ENCODE assay signal across 11 cellular contexts in genomic region chr4:110867251-110867960, GRCh38.
DNase-seq lines count a peak whose midpoint lies in the region; ATAC-seq and TF ChIP-seq lines count a peak whose summit lies in the region.
"Had no signal": no experiment of that assay in that cellular context is flagged by ENCODE, and none has a peak within 500 bp of the region (broad histone marks: within the 10 kb centered on the region; RNA-seq: fewer than 3 reads in every experiment).

No MANE protein-coding gene starts in this region.

- H3K9ac ChIP-seq in mammary epithelial cell (ENCODE audit: insufficient read depth, low read length) (no peak overlapping the region), MM.1S (ENCODE audit: low read length) (no peak overlapping the region)

- H3K4me2 ChIP-seq in mammary epithelial cell (ENCODE audit: insufficient read depth, low read depth, low read length) (no peak overlapping the region), MM.1S (ENCODE audit: low read depth, low read length) (no peak overlapping the region)

- dilution Hi-C loops in mammary epithelial cell (cut with HindIII; ENCODE audit: low sequenced_read_pairs) = no loop called here

- H3K9me3 ChIP-seq in mammary epithelial cell (replicated peaks; ENCODE audit: insufficient read depth, low read length) (no peaks in the 10 kb centered on the region), breast epithelium (no peaks in the 10 kb centered on the region), MM.1S (replicated peaks; ENCODE audit: insufficient read depth, low read length) (no peaks in the 10 kb centered on the region)
- H3K9me3 ChIP-seq: ovary had no signal

- POLR2A ChIA-PET in T-cell (lab: Charles Lee) = no interaction called here

- H3K4me3 ChIP-seq in mammary epithelial cell (replicated peaks in 1 of 3; ENCODE audit: insufficient read depth in 1 of 3, low read depth in 2 of 3, low read length in 3 of 3) (no peak overlapping the region), breast epithelium (no peak overlapping the region), MM.1S (ENCODE audit: low read length) (no peak overlapping the region)
- H3K4me3 ChIP-seq: ovary had no signal

- no peaks in the 10 kb centered on the region for H3K36me3 Mint-ChIP-seq in T-cell

- peaks cover 0 to 4% (median 0%) of the 10 kb centered on the region in 3 donors for H3K9me3 Mint-ChIP-seq in T-cell

- CTCF ChIA-PET in mammary epithelial cell (lab: Charles Lee; ENCODE audit: low non-redundant PET) (no interaction called here), T-cell (lab: Charles Lee) (no interaction called here)

- no TSS peak for BruUV-seq in mammary epithelial cell (replicated peaks; lab: Mats Ljungman, UMichigan)

- no peaks in the 10 kb centered on the region for H3F3A ChIP-seq in MM.1S (ENCODE audit: insufficient read depth, low read length)

- in situ Hi-C loops in mammary epithelial cell (cut with MboI; ENCODE audit: low sequenced_read_pairs in 2 of 2) = no loop called here

- H2AFZ ChIP-seq in mammary epithelial cell (ENCODE audit: low read depth, low read length) = no peak overlapping the region
- H2AFZ ChIP-seq in MM.1S (ENCODE audit: low read length) = no peak overlapping the region

- DNase-seq in mammary epithelial cell (peak; percentile 27), breast epithelium (ENCODE audit: low spot score in 2 of 2) (no peak), MM.1S (no peak), T-cell (no peak), NCI-H82 (lab: John Stamatoyannopoulos, UW) (no peak)
- DNase-seq in stimulated activated CD8-positive, alpha-beta memory T cell treated with anti-CD3 and anti-CD28 coated beads, Interleukin-4, amount 100 ng/mL, for 48 hours = no peak
- DNase-seq: NCI-H345, ovary, T-helper 1 cell had no signal

- H3K9me2 ChIP-seq in MM.1S (replicated peaks; ENCODE audit: insufficient read depth, low read length) = no peaks in the 10 kb centered on the region

- no peaks in the 10 kb centered on the region for H3K27me3 Mint-ChIP-seq in T-cell

- no peak overlapping the region for H3K27ac Mint-ChIP-seq in T-cell

- H3K27ac ChIP-seq in mammary epithelial cell (ENCODE audit: insufficient read depth, low read depth, low read length) (no peak overlapping the region), breast epithelium (peak overlapping the region in 1 of 2 donors; percentile 6), MM.1S (ENCODE audit: low read length) (no peak overlapping the region)
- H3K27ac ChIP-seq: ovary had no signal

- H3K27me3 ChIP-seq in mammary epithelial cell (ENCODE audit: insufficient read depth, low read length) = no peaks in the 10 kb centered on the region
- H3K27me3 ChIP-seq in breast epithelium = no peaks in the 10 kb centered on the region
- no peaks in the 10 kb centered on the region for H3K27me3 ChIP-seq in MM.1S (replicated peaks; ENCODE audit: insufficient read depth, low read length)
- H3K27me3 ChIP-seq: ovary had no signal

- intact Hi-C loops in mammary epithelial cell (cut with micrococcal nuclease) = no loop called here
- intact Hi-C loops in breast epithelium (cut with DNase I; ENCODE audit: low total_unique reads) = no loop called here

- H3K4me1 Mint-ChIP-seq in T-cell = peaks cover 0 to 6% (median 0%) of the 10 kb centered on the region in 3 donors

- no peak for TF ChIP-seq POLR2A in breast epithelium (IDR thresholded peaks at IDR 0.05)

- H3K4me3 Mint-ChIP-seq in T-cell = no peak overlapping the region

- ATAC-seq in HG02642 (IDR thresholded peaks at IDR 0.05; ENCODE audit: poor library complexity, unreplicated experiment) (peak; percentile 72), HG03457 (IDR thresholded peaks at IDR 0.05; ENCODE audit: unreplicated experiment) (peak; percentile 67), T-cell (replicated peaks in 1 of 4) (no peak)

- H3K36me3 ChIP-seq in mammary epithelial cell (ENCODE audit: insufficient read depth, low read length) = no peaks in the 10 kb centered on the region
- H3K36me3 ChIP-seq in breast epithelium = no peaks in the 10 kb centered on the region
- H3K36me3 ChIP-seq in MM.1S (replicated peaks; ENCODE audit: insufficient read depth, low read length) = no peaks in the 10 kb centered on the region
- H3K36me3 ChIP-seq: ovary had no signal

- H3K4me1 ChIP-seq in mammary epithelial cell (ENCODE audit: insufficient read depth, low read length) = peaks cover 4% of the 10 kb centered on the region
- H3K4me1 ChIP-seq in breast epithelium = peaks cover 0 to 15% of the 10 kb centered on the region in 2 donors
- H3K4me1 ChIP-seq in MM.1S (ENCODE audit: low read length) = peaks cover 8% of the 10 kb centered on the region; the same call in 1 of the 2 replicates

- no peaks in the 10 kb centered on the region for H3K79me2 ChIP-seq in mammary epithelial cell (ENCODE audit: insufficient read depth, low read length)
- no peaks in the 10 kb centered on the region for H3K79me2 ChIP-seq in MM.1S (ENCODE audit: low read length)

- TF ChIP-seq CTCF in mammary epithelial cell (conservative IDR thresholded peaks at IDR 0.05 in 1 of 2, IDR thresholded peaks at IDR 0.05 in 1 of 2; ENCODE audit: extremely low read depth in 1 of 2, insufficient read depth in 1 of 2, low read depth in 1 of 2, low read length in 2 of 2) (no peak), breast epithelium (IDR thresholded peaks at IDR 0.05) (no peak), MM.1S (IDR thresholded peaks at IDR 0.05; ENCODE audit: low read length) (no peak)

- 71% methylated on average over 3 of the region's 3 CpGs for WGBS in mammary epithelial cell (ENCODE audit: low coverage, missing lambda C conversion rate)

- H4K20me1 ChIP-seq in mammary epithelial cell (ENCODE audit: insufficient read depth, low read length) = no peaks in the 10 kb centered on the region
- H4K20me1 ChIP-seq in MM.1S (ENCODE audit: insufficient read depth, low read length) = no peaks in the 10 kb centered on the region

Comparison
In these comparisons a context has a peak if more than half of its experiments do, and no peak if none do; other contexts are left out.
1. ATAC-seq: peak in HG02642 (single experiment) and HG03457 (single experiment); none in T-cell (0 of 4).